7 cellular contexts compared by ENCODE assay signal in the genomic region with DNA sequence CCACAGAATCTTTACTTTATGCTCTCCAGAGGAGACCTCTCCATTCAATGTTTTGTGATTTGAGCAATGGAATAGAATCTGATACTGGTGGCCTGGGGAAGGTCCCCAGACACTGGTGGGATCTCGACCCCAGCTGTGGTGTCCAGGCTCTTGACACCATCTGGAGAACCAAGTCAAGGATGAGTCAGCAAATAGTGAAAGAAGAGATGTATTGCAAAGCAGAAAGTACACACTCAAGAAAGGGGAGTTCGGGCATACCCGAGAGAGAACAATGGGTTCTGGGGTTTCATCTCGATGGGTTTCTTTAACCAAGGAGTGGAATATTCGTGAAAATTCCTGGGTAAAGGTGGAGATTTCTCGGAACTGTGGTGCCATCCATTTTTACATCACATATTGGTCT.
A peak's percentile ranks its signal among the peaks of the same experiment; 100 is the strongest.
DNase-seq lines count a peak whose midpoint lies in the region; ATAC-seq and TF ChIP-seq lines count a peak whose summit lies in the region.
"Not testable (repeated sequence)": the region's sequence is repeated elsewhere in the genome, so short reads cannot be mapped to it uniquely, and the experiment has no call there.

No MANE protein-coding gene starts in this region.

- not testable (repeated sequence) for H2AFZ ChIP-seq in DND-41 (ENCODE audit: low read depth, low read length); PC-9

- not testable (repeated sequence) for H3K36me3 ChIP-seq in DND-41 (ENCODE audit: insufficient read depth, low read length); PC-9 (ENCODE audit: low read depth); endodermal cell (ENCODE audit: control insufficient read depth, insufficient read depth, low read length)

- peak overlapping the region; percentile 42 for H3K4me3 Mint-ChIP-seq in activated CD8-positive, alpha-beta T cell treated with anti-CD3 and anti-CD28 coated beads, Interleukin-2, amount 10 ng/mL, durations not matched to agents 7 days and 5 days
- H3K4me3 Mint-ChIP-seq in activated naive CD4-positive, alpha-beta T cell treated with anti-CD3 and anti-CD28 coated beads, Interleukin-2, amount 50 U/mL, for 24 hours: peak overlapping the region; percentile 74
- H3K4me3 Mint-ChIP-seq in endodermal cell, natural killer cell: not testable (repeated sequence)
- peak overlapping the region; percentile 63 for H3K4me3 Mint-ChIP-seq in stimulated activated naive CD8-positive, alpha-beta T cell treated with anti-CD3 and anti-CD28 coated beads, Interleukin-15, Interleukin-2, amounts not matched to agents 100 ng/mL and 50 ng/mL, for 24 hours

- POLR2A ChIA-PET in PC-9 (lab: Charles Lee; ENCODE audit: unreplicated experiment); activated CD8-positive, alpha-beta T cell treated with anti-CD3 and anti-CD28 coated beads, Interleukin-2, amount 10 ng/mL, durations not matched to agents 7 days and 5 days (lab: Charles Lee): not testable (repeated sequence)

- H3K9me3 Mint-ChIP-seq in activated CD8-positive, alpha-beta T cell treated with anti-CD3 and anti-CD28 coated beads, Interleukin-2, amount 10 ng/mL, durations not matched to agents 7 days and 5 days (ENCODE audit: insufficient read depth); activated naive CD4-positive, alpha-beta T cell treated with anti-CD3 and anti-CD28 coated beads, Interleukin-2, amount 50 U/mL, for 24 hours; endodermal cell; natural killer cell; stimulated activated naive CD8-positive, alpha-beta T cell treated with anti-CD3 and anti-CD28 coated beads, Interleukin-15, Interleukin-2, amounts not matched to agents 100 ng/mL and 50 ng/mL, for 24 hours: not testable (repeated sequence)

- not testable (repeated sequence) for ATAC-seq in DND-41 (ENCODE audit: insufficient read depth, low read depth); activated CD8-positive, alpha-beta T cell treated with anti-CD3 and anti-CD28 coated beads, Interleukin-2, amount 10 ng/mL, durations not matched to agents 7 days and 5 days; natural killer cell

- not testable (repeated sequence) for TF ChIP-seq CTCF in DND-41 (IDR thresholded peaks at IDR 0.05; ENCODE audit: borderline replicate concordance, extremely low read depth, low read length, poor library complexity, severe bottlenecking); PC-9 (conservative IDR thresholded peaks at IDR 0.05); endodermal cell (conservative IDR thresholded peaks at IDR 0.05); natural killer cell (IDR thresholded peaks at IDR 0.05)

- H3K4me1 Mint-ChIP-seq in activated CD8-positive, alpha-beta T cell treated with anti-CD3 and anti-CD28 coated beads, Interleukin-2, amount 10 ng/mL, durations not matched to agents 7 days and 5 days (ENCODE audit: low read depth): peaks cover 18% of the 10 kb centered on the region
- peaks cover 21% of the 10 kb centered on the region for H3K4me1 Mint-ChIP-seq in activated naive CD4-positive, alpha-beta T cell treated with anti-CD3 and anti-CD28 coated beads, Interleukin-2, amount 50 U/mL, for 24 hours
- not testable (repeated sequence) for H3K4me1 Mint-ChIP-seq in endodermal cell
- peaks cover 6 to 25% of the 10 kb centered on the region in 2 donors for H3K4me1 Mint-ChIP-seq in natural killer cell
- H3K4me1 Mint-ChIP-seq in stimulated activated naive CD8-positive, alpha-beta T cell treated with anti-CD3 and anti-CD28 coated beads, Interleukin-15, Interleukin-2, amounts not matched to agents 100 ng/mL and 50 ng/mL, for 24 hours (ENCODE audit: low read depth): peaks cover 19% of the 10 kb centered on the region

- intact Hi-C loops in PC-9 (cut with micrococcal nuclease; ENCODE audit: unreplicated experiment); natural killer cell (cut with micrococcal nuclease): not testable (repeated sequence)

- H3K27me3 Mint-ChIP-seq in activated CD8-positive, alpha-beta T cell treated with anti-CD3 and anti-CD28 coated beads, Interleukin-2, amount 10 ng/mL, durations not matched to agents 7 days and 5 days (ENCODE audit: low read depth); activated naive CD4-positive, alpha-beta T cell treated with anti-CD3 and anti-CD28 coated beads, Interleukin-2, amount 50 U/mL, for 24 hours; endodermal cell (ENCODE audit: insufficient read depth); natural killer cell (ENCODE audit: low read depth in 2 of 2); stimulated activated naive CD8-positive, alpha-beta T cell treated with anti-CD3 and anti-CD28 coated beads, Interleukin-15, Interleukin-2, amounts not matched to agents 100 ng/mL and 50 ng/mL, for 24 hours: not testable (repeated sequence)

- not testable (repeated sequence) for DNase-seq in DND-41; PC-9; activated CD8-positive, alpha-beta T cell treated with anti-CD3 and anti-CD28 coated beads, Interleukin-2, amount 10 ng/mL, durations not matched to agents 7 days and 5 days; natural killer cell
- peak; percentile 24 for DNase-seq in endodermal cell

- H4K20me1 ChIP-seq in DND-41 (ENCODE audit: insufficient read depth, low read length); PC-9 (ENCODE audit: insufficient read depth): not testable (repeated sequence)

- H3K36me3 Mint-ChIP-seq in activated CD8-positive, alpha-beta T cell treated with anti-CD3 and anti-CD28 coated beads, Interleukin-2, amount 10 ng/mL, durations not matched to agents 7 days and 5 days (ENCODE audit: low read depth); activated naive CD4-positive, alpha-beta T cell treated with anti-CD3 and anti-CD28 coated beads, Interleukin-2, amount 50 U/mL, for 24 hours; endodermal cell (ENCODE audit: low read depth); natural killer cell; stimulated activated naive CD8-positive, alpha-beta T cell treated with anti-CD3 and anti-CD28 coated beads, Interleukin-15, Interleukin-2, amounts not matched to agents 100 ng/mL and 50 ng/mL, for 24 hours (ENCODE audit: low read depth): not testable (repeated sequence)

- WGBS in endodermal cell (ENCODE audit: insufficient coverage in 1 of 2, insufficient read length in 1 of 2), 2 experiments: 94% methylated on average over 4 of the region's 6 CpGs; no CpG with 5 or more reads in 1 of the 2 experiments

- H3K79me2 ChIP-seq in DND-41 (ENCODE audit: insufficient read depth, low read length); PC-9 (ENCODE audit: low read depth): not testable (repeated sequence)

- H3F3A ChIP-seq in PC-9 (ENCODE audit: insufficient read depth, low read depth): peaks cover 18% of the 10 kb centered on the region

- H3K27ac ChIP-seq in DND-41 (ENCODE audit: low read length); PC-9; endodermal cell (ENCODE audit: low read depth, low read length): not testable (repeated sequence)

- H3K4me1 ChIP-seq in DND-41 (ENCODE audit: insufficient read depth, low read length): peaks cover 23% of the 10 kb centered on the region
- not testable (repeated sequence) for H3K4me1 ChIP-seq in PC-9 (replicated peaks; ENCODE audit: insufficient read depth); endodermal cell (ENCODE audit: control insufficient read depth, insufficient read depth, low read length)

- not testable (repeated sequence) for H3K9me2 ChIP-seq in PC-9 (ENCODE audit: insufficient read depth)

- H3K4me2 ChIP-seq in DND-41 (ENCODE audit: insufficient read depth, low read length) (peak overlapping the region; percentile 8; the same call in 1 of the 2 replicates), PC-9 (peak overlapping the region; percentile 69; the same call in 1 of the 2 replicates)

- CTCF ChIA-PET in PC-9 (lab: Charles Lee); activated CD8-positive, alpha-beta T cell treated with anti-CD3 and anti-CD28 coated beads, Interleukin-2, amount 10 ng/mL, durations not matched to agents 7 days and 5 days (lab: Charles Lee): not testable (repeated sequence)

- not testable (repeated sequence) for H3K9me3 ChIP-seq in DND-41 (ENCODE audit: insufficient read depth, low read length, severe bottlenecking); PC-9 (ENCODE audit: insufficient read depth, low read depth); endodermal cell (ENCODE audit: control insufficient read depth, low read length)

- not testable (repeated sequence) for H3K27me3 ChIP-seq in DND-41 (ENCODE audit: insufficient read depth, low read length, poor library complexity); PC-9 (ENCODE audit: insufficient read depth, low read depth); endodermal cell (ENCODE audit: control insufficient read depth, insufficient read depth, low read length, poor library complexity, severe bottlenecking)

- H3K27ac Mint-ChIP-seq in activated CD8-positive, alpha-beta T cell treated with anti-CD3 and anti-CD28 coated beads, Interleukin-2, amount 10 ng/mL, durations not matched to agents 7 days and 5 days; endodermal cell: not testable (repeated sequence)
- peak overlapping the region; percentile 89 for H3K27ac Mint-ChIP-seq in activated naive CD4-positive, alpha-beta T cell treated with anti-CD3 and anti-CD28 coated beads, Interleukin-2, amount 50 U/mL, for 24 hours
- H3K27ac Mint-ChIP-seq in natural killer cell: peak overlapping the region; percentile 63 to 75
- H3K27ac Mint-ChIP-seq in stimulated activated naive CD8-positive, alpha-beta T cell treated with anti-CD3 and anti-CD28 coated beads, Interleukin-15, Interleukin-2, amounts not matched to agents 100 ng/mL and 50 ng/mL, for 24 hours: peak overlapping the region; percentile 76

- H3K4me3 ChIP-seq in DND-41 (ENCODE audit: low read depth in 1 of 2, low read length in 2 of 2); PC-9; endodermal cell (ENCODE audit: low read length): not testable (repeated sequence)

- not testable (repeated sequence) for H3K9ac ChIP-seq in DND-41 (ENCODE audit: low read depth, low read length); endodermal cell (ENCODE audit: extremely low read depth, low read length, poor library complexity, severe bottlenecking)

- not testable (repeated sequence) for BruUV-seq in PC-9 (replicated peaks; lab: Mats Ljungman, UMichigan)
